18 cellular contexts compared by ENCODE assay signal in genomic region chr11:124277809-124278208, GRCh38. TPM values are rescaled to one million over a fixed set of nuclear protein-coding genes. Genes with fewer than 3 reads are reported as not detected.
DNase-seq lines count a peak whose midpoint lies in the region; ATAC-seq, FAIRE-seq and TF ChIP-seq lines count a peak whose summit lies in the region.
"Had no signal": no experiment of that assay in that cellular context is flagged by ENCODE, and none has a peak within 500 bp of the region (broad histone marks: within the 10 kb centered on the region; RNA-seq: fewer than 3 reads in every experiment).

No MANE protein-coding gene starts in this region.

- ATAC-seq in HepG2 (peak; percentile 38; the same call in 1 of the 3 replicates), right lobe of liver (no peak), GM18511 (IDR thresholded peaks at IDR 0.05; ENCODE audit: unreplicated experiment) (no peak)
- ATAC-seq in activated T-cell treated with anti-CD3 and anti-CD28 coated beads, Interleukin-2, amount 50 U/mL, for 4 hours, result no peak
- ATAC-seq: esophagus mucosa had no signal

- TF ChIP-seq CTCF in HepG2 (CRISPR knock-in tag; IDR thresholded peaks at IDR 0.05) (no peak), right lobe of liver (IDR thresholded peaks at IDR 0.05) (no peak), epithelial cell of proximal tubule (conservative IDR thresholded peaks at IDR 0.05; ENCODE audit: low read depth, low read length) (peak; percentile 16)

- no peak for TF ChIP-seq RAD21 in HepG2 (CRISPR knock-in tag; IDR thresholded peaks at IDR 0.05)

- H3K27me3 Mint-ChIP-seq in activated T-cell treated with anti-CD3 and anti-CD28 coated beads, Interleukin-2, amount 50 U/mL, for 4 hours (ENCODE audit: low read depth), result no peaks in the 10 kb centered on the region
- H3K27me3 Mint-ChIP-seq: activated CD4-positive, alpha-beta memory T cell treated with anti-CD3 and anti-CD28 coated beads for 36 hours had no signal

- CTCF ChIA-PET in HepG2 (lab: Yijun Ruan, JAX; ENCODE audit: low intra/inter-chr PET ratio, low total read pairs), result no interaction called here

- H3K27me3 ChIP-seq in HepG2 (ENCODE audit: control insufficient read depth in 1 of 2, insufficient read depth in 2 of 2, low read length in 2 of 2) (no peaks in the 10 kb centered on the region), right lobe of liver (no peaks in the 10 kb centered on the region)

- H3K4me3 ChIP-seq in HepG2 (replicated peaks in 1 of 3; ENCODE audit: insufficient read depth in 1 of 3, low read depth in 2 of 3, low read length in 3 of 3) (no peak overlapping the region), right lobe of liver (no peak overlapping the region), epithelial cell of proximal tubule (ENCODE audit: low read depth, low read length) (no peak overlapping the region)

- TF ChIP-seq EP300 in HepG2 (IDR thresholded peaks at IDR 0.05; ENCODE audit: low read depth in 2 of 2, low read length in 2 of 2), result no peak
- TF ChIP-seq EP300 in HepG2 (CRISPR knock-in tag; IDR thresholded peaks at IDR 0.05; ENCODE audit: borderline replicate concordance), result no peak

- H3K4me1 ChIP-seq in HepG2 (ENCODE audit: insufficient read depth, low read length) (no peaks in the 10 kb centered on the region), right lobe of liver (no peaks in the 10 kb centered on the region)
- H3K4me1 ChIP-seq: parathyroid adenoma had no signal

- no peaks in the 10 kb centered on the region for H3K4me1 Mint-ChIP-seq in activated T-cell treated with anti-CD3 and anti-CD28 coated beads, Interleukin-2, amount 50 U/mL, for 4 hours (ENCODE audit: low read depth)
- H3K4me1 Mint-ChIP-seq: stimulated activated effector memory CD8-positive, alpha-beta T cell treated with anti-CD3 and anti-CD28 coated beads, Interleukin-12 subunit alpha, Interleukin-12 subunit beta, amount 100 ng/mL, for 72 hours had no signal

- DNase-seq in HepG2 (ENCODE audit: low spot score) (no peak), right lobe of liver (no peak), OCI-M1 (lab: John Stamatoyannopoulos, UW) (peak; percentile 88), epithelial cell of proximal tubule (ENCODE audit: low read depth) (no peak), midbrain (lab: John Stamatoyannopoulos, UW) (no peak), medulla oblongata (ENCODE audit: extremely low spot score) (no peak)
- DNase-seq in activated T-cell treated with anti-CD3 and anti-CD28 coated beads, Interleukin-2, amount 50 U/mL, for 4 hours, result no peak
- DNase-seq: activated CD4-positive, alpha-beta memory T cell treated with anti-CD3 and anti-CD28 coated beads for 36 hours; activated naive CD4-positive, alpha-beta T cell treated with Interleukin-2 at 50 U/mL for 16 hours; caudate nucleus; NCI-H1048 had no signal

- no peaks in the 10 kb centered on the region for H4K20me1 ChIP-seq in HepG2 (ENCODE audit: insufficient read depth, low read length)

- no peaks in the 10 kb centered on the region for H3K79me2 ChIP-seq in HepG2 (ENCODE audit: insufficient read depth, low read length)
- H3K79me2 ChIP-seq: parathyroid adenoma had no signal

- no peak overlapping the region for H3K4me3 Mint-ChIP-seq in activated T-cell treated with anti-CD3 and anti-CD28 coated beads, Interleukin-2, amount 50 U/mL, for 4 hours
- H3K4me3 Mint-ChIP-seq: activated CD4-positive, alpha-beta memory T cell treated with anti-CD3 and anti-CD28 coated beads for 36 hours; stimulated activated effector memory CD8-positive, alpha-beta T cell treated with anti-CD3 and anti-CD28 coated beads, Interleukin-12 subunit alpha, Interleukin-12 subunit beta, amount 100 ng/mL, for 72 hours had no signal

- POLR2A ChIA-PET in HepG2 (lab: Yijun Ruan, JAX), result no interaction called here

- no peaks in the 10 kb centered on the region for H3K36me3 Mint-ChIP-seq in activated T-cell treated with anti-CD3 and anti-CD28 coated beads, Interleukin-2, amount 50 U/mL, for 4 hours (ENCODE audit: insufficient read depth)
- H3K36me3 Mint-ChIP-seq: activated CD4-positive, alpha-beta memory T cell treated with anti-CD3 and anti-CD28 coated beads for 36 hours; stimulated activated effector memory CD8-positive, alpha-beta T cell treated with anti-CD3 and anti-CD28 coated beads, Interleukin-12 subunit alpha, Interleukin-12 subunit beta, amount 100 ng/mL, for 72 hours had no signal

- intact Hi-C loops in HepG2 (cut with micrococcal nuclease; ENCODE audit: unreplicated experiment) (no loop called here), right lobe of liver (cut with DNase I) (no loop called here)

- no peak for TF ChIP-seq POLR2A in HepG2 (IDR thresholded peaks at IDR 0.05; ENCODE audit: insufficient read depth in 1 of 2, low read depth in 2 of 2, low read length in 2 of 2)
- TF ChIP-seq POLR2A in right lobe of liver (IDR thresholded peaks at IDR 0.05), result no peak

- H3K4me2 ChIP-seq in HepG2 (ENCODE audit: low read depth, low read length), result no peak overlapping the region

- peaks cover 9% of the 10 kb centered on the region; the same call in 1 of the 2 replicates for H3K9me3 ChIP-seq in HepG2 (ENCODE audit: low read length)
- no peaks in the 10 kb centered on the region for H3K9me3 ChIP-seq in right lobe of liver

- in situ Hi-C loops in HepG2 (cut with HindIII; ENCODE audit: extremely low pct_ligation_motif_present, low pct_unique_long_range_greater_than_20kb), result no loop called here

- H3K27ac ChIP-seq in HepG2 (ENCODE audit: extremely low read length, insufficient read depth, low read length) (no peak overlapping the region), right lobe of liver (no peak overlapping the region)
- H3K27ac ChIP-seq: parathyroid adenoma had no signal

- no peak overlapping the region for H3K9ac ChIP-seq in HepG2 (ENCODE audit: insufficient read depth, low read depth, low read length)
- H3K9ac ChIP-seq: parathyroid adenoma had no signal

- no TSS peak for BruUV-seq in HepG2 (replicated peaks; lab: Mats Ljungman, UMichigan)

- peaks cover 10% of the 10 kb centered on the region for H3K9me3 Mint-ChIP-seq in activated T-cell treated with anti-CD3 and anti-CD28 coated beads, Interleukin-2, amount 50 U/mL, for 4 hours

- no peak for FAIRE-seq in HepG2 (lab: Jason Lieb, UNC)
- FAIRE-seq: G401.6 had no signal

- H2AFZ ChIP-seq in HepG2 (ENCODE audit: low read length), result no peak overlapping the region
- H2AFZ ChIP-seq: parathyroid adenoma had no signal

- 7% methylated on average over 3 of the region's 3 CpGs for WGBS in HepG2 (ENCODE audit: low lambda C conversion rate)
- 41% methylated on average over 2 of the region's 3 CpGs for WGBS in right lobe of liver (ENCODE audit: insufficient coverage, low coverage, low lambda C conversion rate, missing lambda C conversion rate)

- H3K36me3 ChIP-seq in HepG2 (replicated peaks in 1 of 2; ENCODE audit: control insufficient read depth in 1 of 2, insufficient read depth in 2 of 2, low read length in 2 of 2), result no peaks in the 10 kb centered on the region
- H3K36me3 ChIP-seq in right lobe of liver, result no peaks in the 10 kb centered on the region

RNA-seq across cellular contexts. Expression of gene OR8G5, which starts 21.6 kb away (rescaled TPM):
- total RNA-seq in HepG2 (2016; rRNA removed; fragmentation: Illumina TruSeq; extraction: Trizol) (not detected in 2 replicates), right lobe of liver (not detected), epithelial cell of proximal tubule (not detected in 2 replicates)
- total RNA-seq in HepG2 (2016; cell fraction: cytosol; rRNA removed; fragmentation: Illumina TruSeq; extraction: Trizol; ENCODE audit: low read depth), result not detected in 2 replicates
- not detected in 2 replicates for total RNA-seq in HepG2 (2016; cell fraction: insoluble cytoplasmic fraction; rRNA removed; fragmentation: Illumina TruSeq; extraction: Trizol)
- total RNA-seq in HepG2 (2016; cell fraction: membrane; rRNA removed; fragmentation: Illumina TruSeq; extraction: Trizol), result not detected in 2 replicates
- not detected in 2 replicates for total RNA-seq in HepG2 (2016; cell fraction: nucleus; rRNA removed; fragmentation: Illumina TruSeq; extraction: Trizol)
- polyA plus RNA-seq in HepG2 (2011; rRNA removed), result not detected in 2 replicates
- polyA plus RNA-seq in HepG2 (2011; cell fraction: cytosol; rRNA removed), result not detected in 2 replicates
- polyA plus RNA-seq in HepG2 (2011; cell fraction: nucleus; rRNA removed), result not detected in 2 replicates
- polyA plus RNA-seq in HepG2 (2012), result not detected in 2 replicates
- polyA plus RNA-seq in HepG2 (2016; cell fraction: cytosol; fragmentation: Illumina TruSeq; extraction: Trizol; ENCODE audit: low read depth), result not detected in 2 replicates
- not detected in 2 replicates for polyA plus RNA-seq in HepG2 (2016; cell fraction: insoluble cytoplasmic fraction; fragmentation: Illumina TruSeq; extraction: Trizol; ENCODE audit: low read depth)
- polyA plus RNA-seq in HepG2 (2016; cell fraction: membrane; fragmentation: Illumina TruSeq; extraction: Trizol; ENCODE audit: low read depth), result not detected in 2 replicates
- not detected in 2 replicates for polyA plus RNA-seq in HepG2 (2016; cell fraction: nucleus; fragmentation: Illumina TruSeq; extraction: Trizol; ENCODE audit: insufficient read depth, low read depth)
- polyA minus RNA-seq in HepG2 (2011; rRNA and poly(A)+ RNA removed; ENCODE audit: low replicate concordance), result not detected in 2 replicates
- not detected in 2 replicates for polyA minus RNA-seq in HepG2 (2011; cell fraction: cytosol; rRNA and poly(A)+ RNA removed)
- not detected in 2 replicates for polyA minus RNA-seq in HepG2 (2011; cell fraction: nucleus; rRNA and poly(A)+ RNA removed)
- total RNA-seq in activated T-cell treated with anti-CD3 and anti-CD28 coated beads, Interleukin-2, amount 50 U/mL, for 4 hours, result not detected
- total RNA-seq: activated CD4-positive, alpha-beta memory T cell treated with anti-CD3 and anti-CD28 coated beads for 36 hours; esophagus mucosa; mesenteric fat pad; T-helper 1 cell treated with Interleukin-12 subunit alpha and Interleukin-12 subunit beta and Interleukin-4 antibody, amounts not matched to agents 30 ng/mL and 1 ng/mL, for 36 hours had no signal

RNA-seq across cellular contexts. Expression of gene OR8D1, which starts 35.9 kb away (rescaled TPM):
- total RNA-seq in HepG2 (2016; rRNA removed; fragmentation: Illumina TruSeq; extraction: Trizol) (not detected in 2 replicates), right lobe of liver (not detected), epithelial cell of proximal tubule (not detected in 2 replicates)
- not detected in 2 replicates for total RNA-seq in HepG2 (2016; cell fraction: cytosol; rRNA removed; fragmentation: Illumina TruSeq; extraction: Trizol; ENCODE audit: low read depth)
- total RNA-seq in HepG2 (2016; cell fraction: insoluble cytoplasmic fraction; rRNA removed; fragmentation: Illumina TruSeq; extraction: Trizol), result not detected in 2 replicates
- not detected in 2 replicates for total RNA-seq in HepG2 (2016; cell fraction: membrane; rRNA removed; fragmentation: Illumina TruSeq; extraction: Trizol)
- total RNA-seq in HepG2 (2016; cell fraction: nucleus; rRNA removed; fragmentation: Illumina TruSeq; extraction: Trizol), result not detected in 2 replicates
- polyA plus RNA-seq in HepG2 (2011; rRNA removed), result not detected in 2 replicates
- polyA plus RNA-seq in HepG2 (2011; cell fraction: cytosol; rRNA removed), result not detected in 2 replicates
- not detected in 2 replicates for polyA plus RNA-seq in HepG2 (2011; cell fraction: nucleus; rRNA removed)
- not detected in 2 replicates for polyA plus RNA-seq in HepG2 (2012)
- not detected in 2 replicates for polyA plus RNA-seq in HepG2 (2016; cell fraction: cytosol; fragmentation: Illumina TruSeq; extraction: Trizol; ENCODE audit: low read depth)
- polyA plus RNA-seq in HepG2 (2016; cell fraction: insoluble cytoplasmic fraction; fragmentation: Illumina TruSeq; extraction: Trizol; ENCODE audit: low read depth), result not detected in 2 replicates
- polyA plus RNA-seq in HepG2 (2016; cell fraction: membrane; fragmentation: Illumina TruSeq; extraction: Trizol; ENCODE audit: low read depth), result not detected in 2 replicates
- polyA plus RNA-seq in HepG2 (2016; cell fraction: nucleus; fragmentation: Illumina TruSeq; extraction: Trizol; ENCODE audit: insufficient read depth, low read depth), result not detected in 2 replicates
- polyA minus RNA-seq in HepG2 (2011; rRNA and poly(A)+ RNA removed; ENCODE audit: low replicate concordance), result 1.2 TPM in 1 of 2 replicates, not detected in the other
- not detected in 2 replicates for polyA minus RNA-seq in HepG2 (2011; cell fraction: cytosol; rRNA and poly(A)+ RNA removed)
- polyA minus RNA-seq in HepG2 (2011; cell fraction: nucleus; rRNA and poly(A)+ RNA removed), result not detected in 2 replicates
- total RNA-seq in activated T-cell treated with anti-CD3 and anti-CD28 coated beads, Interleukin-2, amount 50 U/mL, for 4 hours, result not detected
- total RNA-seq: activated CD4-positive, alpha-beta memory T cell treated with anti-CD3 and anti-CD28 coated beads for 36 hours; esophagus mucosa; mesenteric fat pad; T-helper 1 cell treated with Interleukin-12 subunit alpha and Interleukin-12 subunit beta and Interleukin-4 antibody, amounts not matched to agents 30 ng/mL and 1 ng/mL, for 36 hours had no signal

RNA-seq across cellular contexts. Expression of gene OR8G1, which starts 36.9 kb away (rescaled TPM):
- total RNA-seq in HepG2 (2016; rRNA removed; fragmentation: Illumina TruSeq; extraction: Trizol), result not detected in 2 replicates
- not detected in 2 replicates for total RNA-seq in HepG2 (2016; cell fraction: cytosol; rRNA removed; fragmentation: Illumina TruSeq; extraction: Trizol; ENCODE audit: low read depth)
- not detected in 2 replicates for total RNA-seq in HepG2 (2016; cell fraction: insoluble cytoplasmic fraction; rRNA removed; fragmentation: Illumina TruSeq; extraction: Trizol)
- total RNA-seq in HepG2 (2016; cell fraction: membrane; rRNA removed; fragmentation: Illumina TruSeq; extraction: Trizol), result not detected in 2 replicates
- not detected in 2 replicates for total RNA-seq in HepG2 (2016; cell fraction: nucleus; rRNA removed; fragmentation: Illumina TruSeq; extraction: Trizol)
- not detected in 2 replicates for polyA plus RNA-seq in HepG2 (2011; rRNA removed)
- not detected in 2 replicates for polyA plus RNA-seq in HepG2 (2011; cell fraction: cytosol; rRNA removed)
- polyA plus RNA-seq in HepG2 (2011; cell fraction: nucleus; rRNA removed), result not detected in 2 replicates
- polyA plus RNA-seq in HepG2 (2012), result not detected in 2 replicates
- not detected in 2 replicates for polyA plus RNA-seq in HepG2 (2016; cell fraction: cytosol; fragmentation: Illumina TruSeq; extraction: Trizol; ENCODE audit: low read depth)
- not detected in 2 replicates for polyA plus RNA-seq in HepG2 (2016; cell fraction: insoluble cytoplasmic fraction; fragmentation: Illumina TruSeq; extraction: Trizol; ENCODE audit: low read depth)
- polyA plus RNA-seq in HepG2 (2016; cell fraction: membrane; fragmentation: Illumina TruSeq; extraction: Trizol; ENCODE audit: low read depth), result not detected in 2 replicates
- not detected in 2 replicates for polyA plus RNA-seq in HepG2 (2016; cell fraction: nucleus; fragmentation: Illumina TruSeq; extraction: Trizol; ENCODE audit: insufficient read depth, low read depth)
- 0.33 TPM in 1 of 2 replicates, not detected in the other for polyA minus RNA-seq in HepG2 (2011; rRNA and poly(A)+ RNA removed; ENCODE audit: low replicate concordance)
- not detected in 2 replicates for polyA minus RNA-seq in HepG2 (2011; cell fraction: cytosol; rRNA and poly(A)+ RNA removed)
- polyA minus RNA-seq in HepG2 (2011; cell fraction: nucleus; rRNA and poly(A)+ RNA removed), result not detected in 2 replicates
- not detected for total RNA-seq in right lobe of liver
- not detected in 2 replicates for total RNA-seq in epithelial cell of proximal tubule
- not detected for total RNA-seq in activated T-cell treated with anti-CD3 and anti-CD28 coated beads, Interleukin-2, amount 50 U/mL, for 4 hours
- total RNA-seq: activated CD4-positive, alpha-beta memory T cell treated with anti-CD3 and anti-CD28 coated beads for 36 hours; esophagus mucosa; mesenteric fat pad; T-helper 1 cell treated with Interleukin-12 subunit alpha and Interleukin-12 subunit beta and Interleukin-4 antibody, amounts not matched to agents 30 ng/mL and 1 ng/mL, for 36 hours had no signal

RNA-seq across cellular contexts. Expression of gene OR8D2, which starts 42.2 kb away (rescaled TPM):
- total RNA-seq in HepG2 (2016; rRNA removed; fragmentation: Illumina TruSeq; extraction: Trizol), result not detected in 2 replicates
- not detected in 2 replicates for total RNA-seq in HepG2 (2016; cell fraction: cytosol; rRNA removed; fragmentation: Illumina TruSeq; extraction: Trizol; ENCODE audit: low read depth)
- total RNA-seq in HepG2 (2016; cell fraction: insoluble cytoplasmic fraction; rRNA removed; fragmentation: Illumina TruSeq; extraction: Trizol), result not detected in 2 replicates
- total RNA-seq in HepG2 (2016; cell fraction: membrane; rRNA removed; fragmentation: Illumina TruSeq; extraction: Trizol), result not detected in 2 replicates
- total RNA-seq in HepG2 (2016; cell fraction: nucleus; rRNA removed; fragmentation: Illumina TruSeq; extraction: Trizol), result not detected in 2 replicates
- not detected in 2 replicates for polyA plus RNA-seq in HepG2 (2011; rRNA removed)
- not detected in 2 replicates for polyA plus RNA-seq in HepG2 (2011; cell fraction: cytosol; rRNA removed)
- polyA plus RNA-seq in HepG2 (2011; cell fraction: nucleus; rRNA removed), result not detected in 2 replicates
- not detected in 2 replicates for polyA plus RNA-seq in HepG2 (2012)
- polyA plus RNA-seq in HepG2 (2016; cell fraction: cytosol; fragmentation: Illumina TruSeq; extraction: Trizol; ENCODE audit: low read depth), result not detected in 2 replicates
- polyA plus RNA-seq in HepG2 (2016; cell fraction: insoluble cytoplasmic fraction; fragmentation: Illumina TruSeq; extraction: Trizol; ENCODE audit: low read depth), result not detected in 2 replicates
- not detected in 2 replicates for polyA plus RNA-seq in HepG2 (2016; cell fraction: membrane; fragmentation: Illumina TruSeq; extraction: Trizol; ENCODE audit: low read depth)
- polyA plus RNA-seq in HepG2 (2016; cell fraction: nucleus; fragmentation: Illumina TruSeq; extraction: Trizol; ENCODE audit: insufficient read depth, low read depth), result not detected in 2 replicates
- not detected in 2 replicates for polyA minus RNA-seq in HepG2 (2011; rRNA and poly(A)+ RNA removed; ENCODE audit: low replicate concordance)
- polyA minus RNA-seq in HepG2 (2011; cell fraction: cytosol; rRNA and poly(A)+ RNA removed), result not detected in 2 replicates
- not detected in 2 replicates for polyA minus RNA-seq in HepG2 (2011; cell fraction: nucleus; rRNA and poly(A)+ RNA removed)
- total RNA-seq in right lobe of liver, result not detected
- not detected in 2 replicates for total RNA-seq in epithelial cell of proximal tubule
- total RNA-seq in activated T-cell treated with anti-CD3 and anti-CD28 coated beads, Interleukin-2, amount 50 U/mL, for 4 hours, result not detected
- total RNA-seq: activated CD4-positive, alpha-beta memory T cell treated with anti-CD3 and anti-CD28 coated beads for 36 hours; esophagus mucosa; mesenteric fat pad; T-helper 1 cell treated with Interleukin-12 subunit alpha and Interleukin-12 subunit beta and Interleukin-4 antibody, amounts not matched to agents 30 ng/mL and 1 ng/mL, for 36 hours had no signal
